Comparison of ENCODE assay signal across 8 cellular contexts in the genomic region with DNA sequence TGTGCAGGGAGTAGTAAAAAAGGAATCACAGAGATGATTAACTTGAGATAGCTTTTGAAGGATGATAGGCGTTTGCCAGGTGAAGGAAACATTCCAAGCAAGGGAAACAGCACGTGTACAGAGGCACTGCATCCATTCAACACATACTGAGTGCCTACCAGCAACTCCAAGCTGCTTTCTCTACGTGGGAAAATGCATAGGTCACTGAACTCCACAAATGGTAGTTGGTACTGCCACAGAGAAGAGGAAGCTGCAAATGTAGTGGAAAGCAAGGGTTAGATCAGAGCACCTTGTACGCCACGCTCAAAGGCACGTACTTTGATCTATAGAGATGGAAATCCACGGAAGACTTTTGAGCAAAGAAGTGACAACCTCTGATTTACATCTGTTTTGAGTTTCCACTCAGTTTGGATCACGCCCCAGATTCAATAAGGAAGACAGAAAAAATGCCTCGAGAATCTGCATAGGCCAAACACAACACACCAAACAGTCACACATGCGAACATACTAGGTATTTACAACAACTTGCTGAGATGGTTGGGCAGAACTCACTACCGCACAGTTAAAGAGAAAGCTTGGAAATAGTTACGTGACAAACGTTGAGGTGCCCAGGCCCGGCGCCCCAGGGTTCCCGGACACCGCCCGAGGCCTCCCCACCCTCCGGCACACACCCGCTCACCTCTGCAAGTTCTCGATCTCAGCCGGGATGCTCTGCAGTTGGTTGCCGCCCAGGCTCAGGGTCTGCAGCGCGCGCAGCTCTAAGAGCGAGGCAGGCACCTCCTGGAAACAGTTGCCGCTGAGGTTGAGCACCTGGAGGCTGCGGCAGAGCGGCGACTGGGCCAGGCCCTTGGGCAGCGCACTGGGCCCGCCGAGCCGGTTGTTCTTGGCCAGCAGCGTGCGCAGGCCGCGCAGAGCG. TPM values are rescaled to one million over a fixed set of nuclear protein-coding genes. Genes with fewer than 3 reads are reported as not detected.
DNase-seq lines count a peak whose midpoint lies in the region; FAIRE-seq and TF ChIP-seq lines count a peak whose summit lies in the region.

No MANE protein-coding gene starts in this region.

- H3K4me1 ChIP-seq in GM23248 (ENCODE audit: insufficient read depth): peaks cover 30% of the 10 kb centered on the region
- H3K4me1 ChIP-seq in astrocyte (ENCODE audit: insufficient read depth, low read length): peaks cover 7% of the 10 kb centered on the region
- peaks cover 7% of the 10 kb centered on the region; the same call in 1 of the 2 replicates for H3K4me1 ChIP-seq in iPS-20b (ENCODE audit: insufficient read depth, low read length)

- H2AFZ ChIP-seq in GM23248 (peak overlapping the region; percentile 96), astrocyte (ENCODE audit: low read depth, low read length) (peak overlapping the region; percentile 89)

- TF ChIP-seq CTCF in GM12864 (IDR thresholded peaks at IDR 0.05; ENCODE audit: low read depth, low read length, missing control alignments) (no peak), astrocyte (IDR thresholded peaks at IDR 0.05; ENCODE audit: insufficient read depth, low read depth, low read length) (no peak)

- H3K9me2 ChIP-seq in GM23248 (ENCODE audit: insufficient read depth): no peaks in the 10 kb centered on the region

- H3K9me3 ChIP-seq in GM23248 (ENCODE audit: low read depth) (no peaks in the 10 kb centered on the region), astrocyte (ENCODE audit: insufficient read depth, low read depth, low read length) (no peaks in the 10 kb centered on the region), iPS-20b (ENCODE audit: insufficient read depth, low read depth, low read length) (no peaks in the 10 kb centered on the region)

- in situ Hi-C loops in GM23248 (cut with MboI) (no loop called here), KBM-7 (cut with MboI; ENCODE audit: low pct_unique_long_range_greater_than_20kb, low sequenced_read_pairs) (no loop called here)

- no peaks in the 10 kb centered on the region for H3K9me3 Mint-ChIP-seq in astrocyte (ENCODE audit: unreplicated experiment)

- H4K20me1 ChIP-seq in GM23248 (ENCODE audit: insufficient read depth) (peaks cover 15% of the 10 kb centered on the region; the same call in 1 of the 2 replicates), astrocyte (ENCODE audit: insufficient read depth, low read length) (peaks cover 49% of the 10 kb centered on the region)

- no peaks in the 10 kb centered on the region for H3K27me3 Mint-ChIP-seq in astrocyte (ENCODE audit: low read depth, unreplicated experiment)

- H3K9ac ChIP-seq in GM23248: peak overlapping the region; percentile 84
- peak overlapping the region; percentile 90 for H3K9ac ChIP-seq in astrocyte (ENCODE audit: low read length)
- peak overlapping the region; percentile 74; the same call in 1 of the 2 replicates for H3K9ac ChIP-seq in iPS-20b (ENCODE audit: low read depth, low read length)

- DNase-seq in GM12864 (ENCODE audit: low read depth) (no peak), GM23248 (no peak), KBM-7 (peak; percentile 65), SKM-1 (lab: John Stamatoyannopoulos, UW; ENCODE audit: unreplicated experiment) (peak; percentile 48), astrocyte (ENCODE audit: low read depth) (no peak), LoVo (ENCODE audit: low spot score) (no peak)
- DNase-seq in stimulated activated CD4-positive, alpha-beta T cell treated with anti-CD3 and anti-CD28 coated beads, Interleukin-2, amount 100 ng/mL, for 24 hours: peak; percentile 57 to 60

- no peak for FAIRE-seq in astrocyte (lab: Jason Lieb, UNC)

- H3K79me2 ChIP-seq in GM23248 (ENCODE audit: insufficient read depth) (peaks cover 53% of the 10 kb centered on the region), astrocyte (ENCODE audit: insufficient read depth, low read length) (peaks cover 55% of the 10 kb centered on the region)

- H3K4me3 Mint-ChIP-seq in astrocyte (ENCODE audit: unreplicated experiment): peak overlapping the region; percentile 94

- H3K4me3 ChIP-seq in GM12864 (ENCODE audit: low read depth, low read length) (peak overlapping the region; percentile 91), GM23248 (peak overlapping the region; percentile 89), astrocyte (ENCODE audit: insufficient read depth, low read depth, low read length) (peak overlapping the region; percentile 87), iPS-20b (ENCODE audit: low read length) (peak overlapping the region; percentile 70)

- H3K4me2 ChIP-seq in GM23248 (ENCODE audit: unreplicated experiment) (peak overlapping the region; percentile 99), astrocyte (ENCODE audit: low read length) (peak overlapping the region; percentile 91)

- H3K27me3 ChIP-seq in GM23248 (replicated peaks; ENCODE audit: insufficient read depth): no peaks in the 10 kb centered on the region
- H3K27me3 ChIP-seq in astrocyte (ENCODE audit: insufficient read depth, low read length): no peaks in the 10 kb centered on the region
- peaks cover 20% of the 10 kb centered on the region for H3K27me3 ChIP-seq in iPS-20b (ENCODE audit: insufficient read depth, low read length)

- H3F3A ChIP-seq in GM23248 (ENCODE audit: insufficient read depth): peaks cover 30% of the 10 kb centered on the region; the same call in 1 of the 2 replicates

- H3K36me3 ChIP-seq in GM23248 (ENCODE audit: low read depth) (no peaks in the 10 kb centered on the region), astrocyte (ENCODE audit: insufficient read depth, low read length) (no peaks in the 10 kb centered on the region), iPS-20b (ENCODE audit: insufficient read depth, low read depth, low read length) (no peaks in the 10 kb centered on the region)

- H3K4me1 Mint-ChIP-seq in astrocyte (ENCODE audit: low read depth, unreplicated experiment): peaks cover 10% of the 10 kb centered on the region

- H3K27ac ChIP-seq in GM23248 (peak overlapping the region; percentile 83), astrocyte (ENCODE audit: low read depth, low read length) (peak overlapping the region; percentile 88), iPS-20b (ENCODE audit: low read length) (no peak overlapping the region)

- peaks cover 2% of the 10 kb centered on the region for H3K36me3 Mint-ChIP-seq in astrocyte (ENCODE audit: low read depth, unreplicated experiment)

- 1% methylated on average over 37 to 40 of the region's 40 CpGs for WGBS in GM23248 (ENCODE audit: low coverage in 1 of 2, low lambda C conversion rate in 2 of 2, missing lambda C conversion rate in 2 of 2), 2 experiments

- peak overlapping the region; percentile 50 for H3K27ac Mint-ChIP-seq in astrocyte (ENCODE audit: unreplicated experiment)

RNA-seq across cellular contexts. Expression of gene LRRC58, which starts 0.8 kb away (rescaled TPM):
- 29.2 and 34.4 TPM in 2 replicates for total RNA-seq in GM23248 (2014; rRNA removed; shearing (Covaris generic))
- polyA plus RNA-seq in GM23248 (2016; fragmentation: Nextera tagmentation; extraction: Ambion mirVana): 12.9 and 13.1 TPM in 2 replicates
- 12.7 and 14.3 TPM in 2 replicates for total RNA-seq in astrocyte

Comparison
In these comparisons a context has a peak if more than half of its experiments do, and no peak if none do; other contexts are left out.
1. DNase-seq: peak in KBM-7 (single experiment), SKM-1 (single experiment) and stimulated activated CD4-positive, alpha-beta T cell treated with anti-CD3 and anti-CD28 coated beads, Interleukin-2, amount 100 ng/mL, for 24 hours (2 of 2); none in GM12864 (single experiment), GM23248 (single experiment), astrocyte (single experiment) and LoVo (single experiment).
2. Peak in every context shown above with its lines, with median percentiles within 50 percentile points of each other: H3K4me3 ChIP-seq and H3K9ac ChIP-seq.